Comparison of ENCODE assay signal across 12 cellular contexts in the genomic region with DNA sequence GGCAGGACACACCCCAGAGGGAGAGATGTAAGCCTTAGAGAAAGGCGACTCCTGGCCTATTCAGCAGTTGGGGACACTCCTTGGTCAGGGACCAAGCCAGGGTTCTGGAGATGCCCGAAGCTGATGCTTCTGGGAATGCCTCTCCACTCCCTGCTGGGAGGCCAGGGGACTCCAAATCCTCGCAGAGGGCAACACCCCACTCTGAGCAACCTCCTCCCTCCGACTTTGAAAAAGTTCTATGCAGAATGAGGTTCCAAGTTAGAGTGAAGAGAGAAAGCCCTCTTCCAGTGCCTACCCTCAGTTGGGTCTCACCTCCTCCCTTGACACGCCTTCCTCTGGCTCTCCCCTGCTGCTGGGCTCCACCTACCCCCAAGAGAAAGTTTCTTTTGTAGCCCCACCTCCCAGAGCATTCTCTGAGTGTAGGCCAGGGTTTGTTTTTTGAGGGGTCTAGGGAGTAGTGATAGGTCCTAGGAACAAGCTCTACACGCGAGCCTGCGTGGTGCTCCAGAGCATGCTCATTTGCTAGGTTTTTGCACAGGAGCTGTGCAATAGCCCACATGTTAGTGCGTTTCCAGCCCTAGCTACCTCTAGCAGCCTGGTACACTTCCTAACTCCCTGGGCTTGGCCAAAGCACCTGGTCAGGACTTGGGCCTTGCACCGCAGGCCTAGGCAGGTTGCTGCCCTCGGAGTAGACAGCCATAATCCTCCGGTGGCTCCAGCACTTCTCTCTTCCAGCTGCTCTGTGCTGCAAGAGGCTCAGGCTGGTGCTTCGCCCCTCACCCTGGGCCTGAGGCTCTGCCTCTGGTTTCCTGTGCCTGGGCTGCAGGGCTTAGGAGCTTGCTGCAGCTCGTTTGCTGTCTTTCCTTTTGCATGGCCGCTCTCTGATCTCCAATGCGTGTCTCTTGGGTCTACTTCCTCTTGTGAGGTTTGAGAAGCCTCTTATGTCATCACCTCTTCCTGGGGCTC. TPM values are rescaled to one million over a fixed set of nuclear protein-coding genes. Genes with fewer than 3 reads are reported as not detected.
DNase-seq lines count a peak whose midpoint lies in the region; ATAC-seq, FAIRE-seq and TF ChIP-seq lines count a peak whose summit lies in the region.
"Had no signal": no experiment of that assay in that cellular context is flagged by ENCODE, and none has a peak within 500 bp of the region (broad histone marks: within the 10 kb centered on the region; RNA-seq: fewer than 3 reads in every experiment).

No MANE protein-coding gene starts in this region.

- H4K20me1 ChIP-seq in K562 (replicated peaks; ENCODE audit: control insufficient read depth, insufficient read depth, low read length), result peaks cover 3% of the 10 kb centered on the region; the same call in 1 of the 2 replicates

- H3K4me2 ChIP-seq in K562 (ENCODE audit: insufficient read depth, low read length), result peak overlapping the region; percentile 51; the same call in 1 of the 2 replicates

- POLR2A ChIA-PET in K562 (lab: Yijun Ruan, JAX), result interaction anchor here (0.9 to 1.5 kb wide), 7 partner anchors 18 to 260 kb away, joined by 3 to 9 read pairs (median 4); no protein-coding TSS in a partner anchor

- in situ Hi-C loops in K562 (cut with MboI), result loop anchor here (5.0 kb wide), 1 partner anchor 68 kb away; no protein-coding TSS in a partner anchor

- no peak for TF ChIP-seq POLR2A in K562 (conservative IDR thresholded peaks at IDR 0.05)

- H3K27ac Mint-ChIP-seq in T-helper 1 cell treated with Interleukin-12 subunit alpha and Interleukin-12 subunit beta and Interleukin-4 antibody, amounts not matched to agents 30 μg/mL and 1 μg/mL, for 36 hours, result peak overlapping the region; percentile 87

- H3K36me3 ChIP-seq in K562 (ENCODE audit: control insufficient read depth, insufficient read depth, low read length), result no peaks in the 10 kb centered on the region

- CTCF ChIA-PET in K562 (lab: Yijun Ruan, JAX; ENCODE audit: low intra/inter-chr PET ratio), result interaction anchor here (0.6 to 7.4 kb wide), 17 partner anchors 10 to 266 kb away, joined by 3 to 310 read pairs (median 5); a partner anchor contains a TSS

- peaks cover 0 to 8% of the 10 kb centered on the region in 2 experiments; a peak in 3 of 5 replicates for H3K27me3 ChIP-seq in K562 (ENCODE audit: control insufficient read depth in 2 of 2, insufficient read depth in 2 of 2, low read length in 2 of 2)

- H3K9me3 ChIP-seq in K562 (replicated peaks; ENCODE audit: control insufficient read depth, insufficient read depth, low read depth, low read length), result no peaks in the 10 kb centered on the region

- no peaks in the 10 kb centered on the region for H3K79me2 ChIP-seq in K562 (ENCODE audit: control insufficient read depth, insufficient read depth, low read length)

- TF ChIP-seq CTCF in K562 (IDR thresholded peaks at IDR 0.05 in 2 of 3, conservative IDR thresholded peaks at IDR 0.05 in 1 of 3; ENCODE audit: insufficient read depth in 2 of 3, low read depth in 1 of 3, low read length in 3 of 3), result no peak

- WGBS in K562 (ENCODE audit: insufficient coverage, low coverage, missing lambda C conversion rate), result 60% methylated on average over 15 of the region's 16 CpGs

- ATAC-seq in K562, result no peak
- peak; percentile 31 for ATAC-seq in stimulated activated naive CD8-positive, alpha-beta T cell treated with anti-CD3 and anti-CD28 coated beads, Interleukin-15, Interleukin-2, amounts not matched to agents 100 U/mL and 50 U/mL, for 24 hours
- no peak for ATAC-seq in HG03521 (IDR thresholded peaks at IDR 0.05; ENCODE audit: unreplicated experiment)
- ATAC-seq in GM21619 (IDR thresholded peaks at IDR 0.05; ENCODE audit: unreplicated experiment), result no peak

- no peak overlapping the region for H3K27ac ChIP-seq in K562 (ENCODE audit: extremely low read depth, low read depth, low read length)

- BruUV-seq in K562 (replicated peaks; lab: Mats Ljungman, UMichigan), result no TSS peak

- H3K27me3 Mint-ChIP-seq in T-helper 1 cell treated with Interleukin-12 subunit alpha and Interleukin-12 subunit beta and Interleukin-4 antibody, amounts not matched to agents 30 μg/mL and 1 μg/mL, for 36 hours (ENCODE audit: low read depth), result peaks cover 16% of the 10 kb centered on the region

- H3K9me3 Mint-ChIP-seq in T-helper 1 cell treated with Interleukin-12 subunit alpha and Interleukin-12 subunit beta and Interleukin-4 antibody, amounts not matched to agents 30 μg/mL and 1 μg/mL, for 36 hours, result no peaks in the 10 kb centered on the region

- intact Hi-C loops in K562 (cut with micrococcal nuclease), result loop anchor here (1.0 to 5.0 kb wide), 5 partner anchors 27 to 443 kb away; a partner anchor contains a TSS

- H2AFZ ChIP-seq in K562 (ENCODE audit: low read depth, low read length), result peak overlapping the region; percentile 33; the same call in 1 of the 2 replicates

- no peaks in the 10 kb centered on the region for H3K36me3 Mint-ChIP-seq in T-helper 1 cell treated with Interleukin-12 subunit alpha and Interleukin-12 subunit beta and Interleukin-4 antibody, amounts not matched to agents 30 μg/mL and 1 μg/mL, for 36 hours (ENCODE audit: low read depth)

- no peak overlapping the region for H3K4me3 ChIP-seq in K562

- H3K9me1 ChIP-seq in K562 (ENCODE audit: control insufficient read depth, insufficient read depth, low read length), result no peaks in the 10 kb centered on the region

- TF ChIP-seq RAD21 in K562 (CRISPR knock-in tag; conservative IDR thresholded peaks at IDR 0.05 in 1 of 2, IDR thresholded peaks at IDR 0.05 in 1 of 2), result no peak

- no peak for FAIRE-seq in K562 (lab: Jason Lieb, UNC)
- FAIRE-seq: islet of Langerhans had no signal

- peak overlapping the region; percentile 40 for H3K4me3 Mint-ChIP-seq in T-helper 1 cell treated with Interleukin-12 subunit alpha and Interleukin-12 subunit beta and Interleukin-4 antibody, amounts not matched to agents 30 μg/mL and 1 μg/mL, for 36 hours

- DNase-seq in activated CD4-positive, alpha-beta T cell treated with anti-CD3 and anti-CD28 coated beads for 48 hours, result peak; percentile 24
- no peak for DNase-seq in activated CD4-positive, alpha-beta T cell treated with anti-CD3 and anti-CD28 coated beads for 1 hour
- no peak for DNase-seq in K562 (ENCODE audit: extremely low read depth in 1 of 4, low spot score in 3 of 4)
- peak; percentile 24 for DNase-seq in stimulated activated naive CD8-positive, alpha-beta T cell treated with anti-CD3 and anti-CD28 coated beads, Interleukin-15, Interleukin-2, amounts not matched to agents 100 U/mL and 50 U/mL, for 24 hours
- no peak for DNase-seq in DMS153 treated with DMSO at 0.1 percent for 48 hours (lab: John Stamatoyannopoulos, UW; ENCODE audit: unreplicated experiment)
- DNase-seq: NCI-H2107 had no signal

- peaks cover 29% of the 10 kb centered on the region for H3K4me1 Mint-ChIP-seq in T-helper 1 cell treated with Interleukin-12 subunit alpha and Interleukin-12 subunit beta and Interleukin-4 antibody, amounts not matched to agents 30 μg/mL and 1 μg/mL, for 36 hours (ENCODE audit: low read depth)

- peaks cover 51 to 56% of the 10 kb centered on the region in 2 experiments for H3K4me1 ChIP-seq in K562 (replicated peaks in 1 of 2; ENCODE audit: control insufficient read depth in 2 of 2, insufficient read depth in 2 of 2, low read length in 2 of 2)

- H3K9ac ChIP-seq in K562 (ENCODE audit: insufficient read depth in 1 of 2, low read depth in 2 of 2, low read length in 2 of 2), result peak overlapping the region in 1 of 2 experiments; percentile 2; a peak in 1 of 4 replicates

- TF ChIP-seq EP300 in K562 (IDR thresholded peaks at IDR 0.05; ENCODE audit: low read length), result no peak

RNA-seq across cellular contexts. Expression of a gene that starts 0.6 kb away (rescaled TPM):
- not detected in 2 replicates for total RNA-seq in K562 (2011; cell fraction: chromatin; rRNA removed; ENCODE audit: low replicate concordance)
- not detected in 2 replicates for total RNA-seq in K562 (2011; cell fraction: nucleolus; rRNA removed)
- total RNA-seq in K562 (2011; cell fraction: nucleoplasm; rRNA removed), result not detected in 2 replicates
- total RNA-seq in K562 (2014; rRNA removed) (0.09 TPM in 1 of 2 replicates, not detected in the other), K562 (2014; rRNA removed; fragmentation: Illumina TruSeq; extraction: Trizol) (not detected in 2 replicates), K562 (2015; rRNA removed; fragmentation: Illumina TruSeq; extraction: Trizol) (not detected in 2 replicates), K562 (2021) (0.13 and 0.16 TPM in 2 replicates)
- polyA plus RNA-seq in K562 (2011; rRNA removed) (0.09 TPM in 1 of 2 replicates, not detected in the other), K562 (2014; fragmentation: Illumina TruSeq; extraction: Trizol) (not detected in 2 replicates), K562 (2014; fragmentation: Nextera tagmentation; extraction: Ambion mirVana) (not detected), K562 (2014; rRNA removed) (0.12 and 0.15 TPM in 2 replicates)
- 0.09 and 0.12 TPM in 2 replicates for polyA plus RNA-seq in K562 (2011; cell fraction: cytosol; rRNA removed)
- not detected in 2 replicates for polyA plus RNA-seq in K562 (2011; cell fraction: nucleus; rRNA removed)
- polyA plus RNA-seq in K562 (2012), result 0.18 TPM in 1 of 2 replicates, not detected in the other
- not detected in 2 replicates for polyA minus RNA-seq in K562 (2011; rRNA and poly(A)+ RNA removed)
- not detected in 2 replicates for polyA minus RNA-seq in K562 (2011; cell fraction: cytosol; rRNA and poly(A)+ RNA removed)
- polyA minus RNA-seq in K562 (2011; cell fraction: nucleus; rRNA and poly(A)+ RNA removed), result not detected in 2 replicates
- total RNA-seq: dermis microvascular lymphatic vessel endothelial cell, urinary bladder had no signal

RNA-seq across cellular contexts. Expression of a gene that starts 14.9 kb away (rescaled TPM):
- total RNA-seq in K562 (2011; cell fraction: chromatin; rRNA removed; ENCODE audit: low replicate concordance), result not detected in 2 replicates
- not detected in 2 replicates for total RNA-seq in K562 (2011; cell fraction: nucleolus; rRNA removed)
- total RNA-seq in K562 (2011; cell fraction: nucleoplasm; rRNA removed), result not detected in 2 replicates
- total RNA-seq in K562 (2014; rRNA removed), result not detected in 2 replicates
- not detected in 2 replicates for total RNA-seq in K562 (2014; rRNA removed; fragmentation: Illumina TruSeq; extraction: Trizol)
- total RNA-seq in K562 (2015; rRNA removed; fragmentation: Illumina TruSeq; extraction: Trizol), result not detected in 2 replicates
- total RNA-seq in K562 (2021), result not detected in 2 replicates
- not detected in 2 replicates for polyA plus RNA-seq in K562 (2011; rRNA removed)
- not detected in 2 replicates for polyA plus RNA-seq in K562 (2011; cell fraction: cytosol; rRNA removed)
- not detected in 2 replicates for polyA plus RNA-seq in K562 (2011; cell fraction: nucleus; rRNA removed)
- polyA plus RNA-seq in K562 (2012), result not detected in 2 replicates
- polyA plus RNA-seq in K562 (2014; fragmentation: Illumina TruSeq; extraction: Trizol), result not detected in 2 replicates
- not detected for polyA plus RNA-seq in K562 (2014; fragmentation: Nextera tagmentation; extraction: Ambion mirVana)
- polyA plus RNA-seq in K562 (2014; rRNA removed), result not detected in 2 replicates
- polyA minus RNA-seq in K562 (2011; rRNA and poly(A)+ RNA removed), result not detected in 2 replicates
- not detected in 2 replicates for polyA minus RNA-seq in K562 (2011; cell fraction: cytosol; rRNA and poly(A)+ RNA removed)
- not detected in 2 replicates for polyA minus RNA-seq in K562 (2011; cell fraction: nucleus; rRNA and poly(A)+ RNA removed)
- total RNA-seq: dermis microvascular lymphatic vessel endothelial cell, urinary bladder had no signal
- polyA plus RNA-seq: urinary bladder had no signal

RNA-seq across cellular contexts. Expression of a gene that starts 24.3 kb away (rescaled TPM):
- total RNA-seq in K562 (2011; cell fraction: chromatin; rRNA removed; ENCODE audit: low replicate concordance), result 25.2 and 42.1 TPM in 2 replicates
- 42.1 and 47.4 TPM in 2 replicates for total RNA-seq in K562 (2011; cell fraction: nucleolus; rRNA removed)
- 29.2 and 32.1 TPM in 2 replicates for total RNA-seq in K562 (2011; cell fraction: nucleoplasm; rRNA removed)
- total RNA-seq in K562 (2014; rRNA removed) (36.7 and 38.1 TPM in 2 replicates), K562 (2014; rRNA removed; fragmentation: Illumina TruSeq; extraction: Trizol) (61.2 and 68.8 TPM in 2 replicates), K562 (2015; rRNA removed; fragmentation: Illumina TruSeq; extraction: Trizol) (44.1 and 44.7 TPM in 2 replicates), K562 (2021) (46.0 and 47.6 TPM in 2 replicates)
- polyA plus RNA-seq in K562 (2011; rRNA removed) (82.0 and 84.8 TPM in 2 replicates), K562 (2014; fragmentation: Illumina TruSeq; extraction: Trizol) (37.9 and 39.3 TPM in 2 replicates), K562 (2014; fragmentation: Nextera tagmentation; extraction: Ambion mirVana) (100 to 1,000 TPM; 249 to 251 TPM), K562 (2014; rRNA removed) (48.5 and 51.8 TPM in 2 replicates)
- polyA plus RNA-seq in K562 (2011; cell fraction: cytosol; rRNA removed), result 79.2 and 90.6 TPM in 2 replicates
- polyA plus RNA-seq in K562 (2011; cell fraction: nucleus; rRNA removed), result 90.4 and 124 TPM in 2 replicates
- polyA plus RNA-seq in K562 (2012), result 41.6 and 66.7 TPM in 2 replicates
- polyA minus RNA-seq in K562 (2011; rRNA and poly(A)+ RNA removed), result 61.4 and 78.9 TPM in 2 replicates
- 13.7 and 28.6 TPM in 2 replicates for polyA minus RNA-seq in K562 (2011; cell fraction: cytosol; rRNA and poly(A)+ RNA removed)
- polyA minus RNA-seq in K562 (2011; cell fraction: nucleus; rRNA and poly(A)+ RNA removed), result 7.8 and 20.5 TPM in 2 replicates

RNA-seq across cellular contexts. Expression of a gene that starts 24.7 kb away (rescaled TPM):
- 555 and 556 TPM in 2 replicates for total RNA-seq in K562 (2011; cell fraction: chromatin; rRNA removed; ENCODE audit: low replicate concordance)
- total RNA-seq in K562 (2011; cell fraction: nucleolus; rRNA removed), result 273 and 282 TPM in 2 replicates
- total RNA-seq in K562 (2011; cell fraction: nucleoplasm; rRNA removed), result 463 and 596 TPM in 2 replicates
- total RNA-seq in K562 (2014; rRNA removed) (121 and 145 TPM in 2 replicates), K562 (2014; rRNA removed; fragmentation: Illumina TruSeq; extraction: Trizol) (110 and 123 TPM in 2 replicates), K562 (2015; rRNA removed; fragmentation: Illumina TruSeq; extraction: Trizol) (141 and 147 TPM in 2 replicates), K562 (2021) (151 and 163 TPM in 2 replicates)
- polyA plus RNA-seq in K562 (2011; rRNA removed) (129 and 157 TPM in 2 replicates), K562 (2014; fragmentation: Illumina TruSeq; extraction: Trizol) (180 and 196 TPM in 2 replicates), K562 (2014; fragmentation: Nextera tagmentation; extraction: Ambion mirVana) (1 to 10 TPM; 5.0 TPM), K562 (2014; rRNA removed) (156 and 184 TPM in 2 replicates)
- 70.8 and 83.1 TPM in 2 replicates for polyA plus RNA-seq in K562 (2011; cell fraction: cytosol; rRNA removed)
- polyA plus RNA-seq in K562 (2011; cell fraction: nucleus; rRNA removed), result 696 and 714 TPM in 2 replicates
- 121 and 135 TPM in 2 replicates for polyA plus RNA-seq in K562 (2012)
- polyA minus RNA-seq in K562 (2011; rRNA and poly(A)+ RNA removed), result 147 and 171 TPM in 2 replicates
- polyA minus RNA-seq in K562 (2011; cell fraction: cytosol; rRNA and poly(A)+ RNA removed), result 77.6 and 81.5 TPM in 2 replicates
- 198 and 296 TPM in 2 replicates for polyA minus RNA-seq in K562 (2011; cell fraction: nucleus; rRNA and poly(A)+ RNA removed)

Comparison
In these comparisons a context has a peak if more than half of its experiments do, and no peak if none do; other contexts are left out.
1. DNase-seq: peak in activated CD4-positive, alpha-beta T cell treated with anti-CD3 and anti-CD28 coated beads for 48 hours (single experiment) and stimulated activated naive CD8-positive, alpha-beta T cell treated with anti-CD3 and anti-CD28 coated beads, Interleukin-15, Interleukin-2, amounts not matched to agents 100 U/mL and 50 U/mL, for 24 hours (single experiment); none in activated CD4-positive, alpha-beta T cell treated with anti-CD3 and anti-CD28 coated beads for 1 hour (single experiment), K562 (0 of 4) and DMS153 treated with DMSO at 0.1 percent for 48 hours (single experiment).